In the genomic region with DNA sequence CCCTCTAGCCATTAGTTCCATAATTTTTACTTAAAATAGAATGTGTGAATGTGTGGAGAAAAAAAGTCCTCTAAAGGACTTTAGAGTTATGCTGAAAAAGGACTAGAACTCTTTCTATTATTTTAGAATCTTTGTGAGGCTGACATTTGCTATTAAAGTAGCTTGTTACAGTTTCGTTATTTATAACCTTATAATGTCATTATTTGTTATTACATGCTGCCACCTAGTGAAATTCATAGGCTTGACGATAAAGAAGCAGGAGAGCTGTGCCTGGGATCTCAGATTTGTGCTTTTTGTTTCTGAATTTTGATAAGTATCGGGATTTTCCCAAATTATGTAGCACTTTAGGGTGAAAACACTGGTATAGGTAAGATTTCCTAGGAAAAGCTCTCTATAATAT, we compare ENCODE assay signal across 8 cellular contexts. TPM values are rescaled to one million over a fixed set of nuclear protein-coding genes. Genes with fewer than 3 reads are reported as not detected.
A peak's percentile ranks its signal among the peaks of the same experiment; 100 is the strongest.
DNase-seq lines count a peak whose midpoint lies in the region; ATAC-seq, FAIRE-seq and TF ChIP-seq lines count a peak whose summit lies in the region.

No MANE protein-coding gene starts in this region.

- H3K4me3 ChIP-seq in AG04450 (ENCODE audit: low read depth, low read length) (no peak overlapping the region), Panc1 (ENCODE audit: low read depth in 2 of 2, low read length in 2 of 2) (no peak overlapping the region), epithelial cell of esophagus (ENCODE audit: low read length) (no peak overlapping the region)

- no peaks in the 10 kb centered on the region for H3K9me3 ChIP-seq in AG04450 (ENCODE audit: control insufficient read depth, insufficient read depth, low read length)
- no peaks in the 10 kb centered on the region for H3K9me3 ChIP-seq in Panc1 (ENCODE audit: control insufficient read depth, insufficient read depth, low read depth, low read length)

- POLR2A ChIA-PET in AG04450 (lab: Yijun Ruan, JAX) = no interaction called here
- POLR2A ChIA-PET in Panc1 (lab: Charles Lee) = no interaction called here

- peaks cover 0 to 3% of the 10 kb centered on the region in 2 donors for H3K27me3 Mint-ChIP-seq in natural killer cell treated with Interleukin-12 subunit alpha and Interleukin-12 subunit beta and Interleukin-15 and Interleukin-18, amount 100 ng/mL, for 72 hours

- FAIRE-seq in GM12891 (lab: Jason Lieb, UNC) = no peak

- H3K9me3 Mint-ChIP-seq in natural killer cell treated with Interleukin-12 subunit alpha and Interleukin-12 subunit beta and Interleukin-15 and Interleukin-18, amount 100 ng/mL, for 72 hours = no peaks in the 10 kb centered on the region

- H3K27me3 ChIP-seq in AG04450 (ENCODE audit: control insufficient read depth, insufficient read depth, low read length) (peaks cover 12% of the 10 kb centered on the region), Panc1 (ENCODE audit: control insufficient read depth, insufficient read depth, low read length) (no peaks in the 10 kb centered on the region)

- H3K4me1 ChIP-seq in Panc1 (ENCODE audit: control insufficient read depth, insufficient read depth, low read length) = no peaks in the 10 kb centered on the region

- peak; percentile 68 for TF ChIP-seq CTCF in AG04450 (IDR thresholded peaks at IDR 0.05; ENCODE audit: low read depth, low read length)
- TF ChIP-seq CTCF in GM12873 (IDR thresholded peaks at IDR 0.05; ENCODE audit: insufficient read depth, low read depth, low read length, missing control alignments) = peak; percentile 42
- TF ChIP-seq CTCF in Panc1 (IDR thresholded peaks at IDR 0.05) = peak; percentile 49; the same call in 1 of the 2 replicates
- TF ChIP-seq CTCF in epithelial cell of esophagus (IDR thresholded peaks at IDR 0.05; ENCODE audit: insufficient read depth, low read depth, low read length, missing control alignments) = peak; percentile 57

- no peak overlapping the region for H3K27ac ChIP-seq in AG04450 (ENCODE audit: low read depth, low read length)
- no peak overlapping the region for H3K27ac ChIP-seq in Panc1 (ENCODE audit: low read length)

- in situ Hi-C loops in Panc1 (cut with HindIII; ENCODE audit: low pct_unique_long_range_greater_than_20kb, low sequenced_read_pairs) = no loop called here

- DNase-seq in AG04450 (ENCODE audit: low read depth, low spot score) = no peak
- DNase-seq in Panc1 (ENCODE audit: low read depth, low spot score) = no peak
- peak; percentile 52 for DNase-seq in epithelial cell of esophagus (ENCODE audit: low read depth)
- DNase-seq in natural killer cell treated with Interleukin-12 subunit alpha and Interleukin-12 subunit beta and Interleukin-15 and Interleukin-18, amount 100 ng/mL, for 72 hours (ENCODE audit: low spot score) = no peak
- DNase-seq in stimulated activated CD4-positive, alpha-beta T cell treated with anti-CD3 and anti-CD28 coated beads, Interleukin-1b, Interleukin-23, amount 100 ng/mL, for 48 hours = no peak
- DNase-seq in GM12891 (ENCODE audit: insufficient read length, low spot score) = no peak

- intact Hi-C loops in Panc1 (cut with micrococcal nuclease; ENCODE audit: unreplicated experiment) = loop anchor here (2.0 kb wide), 1 partner anchor 238 kb away; no protein-coding TSS in a partner anchor

- no peaks in the 10 kb centered on the region for H3K36me3 ChIP-seq in Panc1 (ENCODE audit: control insufficient read depth, insufficient read depth, low read length)

- TF ChIP-seq POLR2A in GM12891 (IDR thresholded peaks at IDR 0.05; ENCODE audit: low read depth, low read length) = no peak

- ATAC-seq in HG03571 (IDR thresholded peaks at IDR 0.05; ENCODE audit: unreplicated experiment) (peak; percentile 49), Panc1 (no peak)
- peak; percentile 54 to 77 for ATAC-seq in natural killer cell treated with Interleukin-12 subunit alpha and Interleukin-12 subunit beta and Interleukin-15 and Interleukin-18, amount 100 ng/mL, for 72 hours

- no peaks in the 10 kb centered on the region for H3K36me3 Mint-ChIP-seq in natural killer cell treated with Interleukin-12 subunit alpha and Interleukin-12 subunit beta and Interleukin-15 and Interleukin-18, amount 100 ng/mL, for 72 hours

- H3K4me3 Mint-ChIP-seq in natural killer cell treated with Interleukin-12 subunit alpha and Interleukin-12 subunit beta and Interleukin-15 and Interleukin-18, amount 100 ng/mL, for 72 hours = no peak overlapping the region

- H3K4me1 Mint-ChIP-seq in natural killer cell treated with Interleukin-12 subunit alpha and Interleukin-12 subunit beta and Interleukin-15 and Interleukin-18, amount 100 ng/mL, for 72 hours (ENCODE audit: low read depth in 2 of 2) = peaks cover 4 to 16% of the 10 kb centered on the region in 2 donors

- BruUV-seq in Panc1 (replicated peaks; lab: Mats Ljungman, UMichigan) = no TSS peak

- H3K27ac Mint-ChIP-seq in natural killer cell treated with Interleukin-12 subunit alpha and Interleukin-12 subunit beta and Interleukin-15 and Interleukin-18, amount 100 ng/mL, for 72 hours = no peak overlapping the region

- CTCF ChIA-PET in AG04450 (lab: Charles Lee) = interaction anchor here (0.5 to 5.3 kb wide), 46 partner anchors 8 to 1232 kb away, joined by 3 to 98 read pairs (median 4); partner anchors contain the start of gene FGFBP2
- CTCF ChIA-PET in Panc1 (lab: Charles Lee) = no interaction called here

TF ChIP-seq in GM12891, 5 proteins besides CTCF, POLR2A, EP300 and RAD21:
- TF ChIP-seq POLR2AphosphoS5 (IDR thresholded peaks at IDR 0.05; ENCODE audit: low read depth, low read length) = no peak
- TF ChIP-seq SPI1 (IDR thresholded peaks at IDR 0.05; ENCODE audit: low read depth, low read length) = no peak
- TF ChIP-seq PAX5 (IDR thresholded peaks at IDR 0.05; ENCODE audit: insufficient read depth, low read length, severe bottlenecking) = no peak
- no peak for TF ChIP-seq TAF1 (IDR thresholded peaks at IDR 0.05; ENCODE audit: low read depth, low read length)
- TF ChIP-seq POU2F2 (IDR thresholded peaks at IDR 0.05; ENCODE audit: low read depth, low read length) = no peak

RNA-seq across cellular contexts. Expression of gene TAPT1, which starts 38.5 kb away (rescaled TPM):
- 8.9 and 11.5 TPM in 2 replicates for polyA plus RNA-seq in AG04450 (2011; rRNA removed)
- 11.9 and 12.4 TPM in 2 replicates for polyA minus RNA-seq in AG04450 (2011; rRNA and poly(A)+ RNA removed)
- total RNA-seq in Panc1 (2021; ENCODE audit: unreplicated experiment) = 17.3 TPM
- polyA plus RNA-seq in Panc1 (2012; ENCODE audit: insufficient read length) = 6.6 TPM
- total RNA-seq in natural killer cell treated with Interleukin-12 subunit alpha and Interleukin-12 subunit beta and Interleukin-15 and Interleukin-18, amount 100 ng/mL, for 72 hours = 10 to 100 TPM; 36.8 to 37.9 TPM
- 4.4 TPM for polyA plus RNA-seq in GM12891 (2012; ENCODE audit: low read depth, missing spikeins)
